8 cellular contexts compared by ENCODE assay signal in genomic region chr18:58046087-58046793, GRCh38. TPM values are rescaled to one million over a fixed set of nuclear protein-coding genes. Genes with fewer than 3 reads are reported as not detected.
DNase-seq lines count a peak whose midpoint lies in the region; ATAC-seq and TF ChIP-seq lines count a peak whose summit lies in the region.

No MANE protein-coding gene starts in this region.

- peak overlapping the region; percentile 86; the same call in 1 of the 2 replicates for H2AFZ ChIP-seq in PC-9

- no peaks in the 10 kb centered on the region for H4K20me1 ChIP-seq in PC-9 (ENCODE audit: insufficient read depth)

- no peak for TF ChIP-seq CTCF in PC-9 (conservative IDR thresholded peaks at IDR 0.05)
- no peak for TF ChIP-seq CTCF in epithelial cell of proximal tubule (conservative IDR thresholded peaks at IDR 0.05; ENCODE audit: low read depth, low read length)
- TF ChIP-seq CTCF in prostate gland (IDR thresholded peaks at IDR 0.05) = no peak

- peaks cover 25% of the 10 kb centered on the region; the same call in 1 of the 2 replicates for H3F3A ChIP-seq in PC-9 (ENCODE audit: insufficient read depth, low read depth)

- POLR2A ChIA-PET in PC-9 (lab: Charles Lee; ENCODE audit: unreplicated experiment) = interaction anchor here (0.6 kb wide), 1 partner anchor 78 kb away, joined by 3 read pairs; no protein-coding TSS in a partner anchor

- peak overlapping the region; percentile 77 for H3K27ac ChIP-seq in PC-9
- H3K27ac ChIP-seq in prostate gland = peak overlapping the region; percentile 89 to 93

- H3K4me1 ChIP-seq in PC-9 (replicated peaks; ENCODE audit: insufficient read depth) = peaks cover 33% of the 10 kb centered on the region
- H3K4me1 ChIP-seq in prostate gland (replicated peaks) = peaks cover 5% of the 10 kb centered on the region

- BruUV-seq in PC-9 (replicated peaks; lab: Mats Ljungman, UMichigan) = TSS peak; percentile 29

- CTCF ChIA-PET in PC-9 (lab: Charles Lee) = interaction anchor here (1.0 kb wide), 1 partner anchor 76 kb away, joined by 5 read pairs; no protein-coding TSS in a partner anchor

- intact Hi-C loops in PC-9 (cut with micrococcal nuclease; ENCODE audit: unreplicated experiment) = loop anchor here (10.0 kb wide), 1 partner anchor 449 kb away; no protein-coding TSS in a partner anchor
- intact Hi-C loops in prostate gland (cut with DNase I) = loop anchor here (10.0 kb wide), 3 partner anchors 269 to 719 kb away; no protein-coding TSS in a partner anchor

- H3K27me3 ChIP-seq in PC-9 (ENCODE audit: insufficient read depth, low read depth) = no peaks in the 10 kb centered on the region
- H3K27me3 ChIP-seq in prostate gland (replicated peaks; ENCODE audit: insufficient read depth) = no peaks in the 10 kb centered on the region

- H3K9me3 ChIP-seq in PC-9 (ENCODE audit: insufficient read depth, low read depth) = no peaks in the 10 kb centered on the region
- H3K9me3 ChIP-seq in prostate gland = no peaks in the 10 kb centered on the region

- peak overlapping the region; percentile 81 for H3K4me2 ChIP-seq in PC-9

- DNase-seq in DMS 273 (lab: John Stamatoyannopoulos, UW; ENCODE audit: unreplicated experiment) (peak; percentile 29), DMS 273 treated with DMSO at 0.1 percent for 48 hours (lab: John Stamatoyannopoulos, UW) (no peak), PC-9 (peak in 1 of 2 experiments; percentile 56), epithelial cell of proximal tubule (ENCODE audit: low read depth) (no peak), prostate gland (ENCODE audit: low spot score) (peak; percentile 27)
- DNase-seq in effector CD8-positive, alpha-beta T cell (lab: John Stamatoyannopoulos, UW) = no peak

- H3K36me3 ChIP-seq in PC-9 (ENCODE audit: low read depth) = peaks cover 7% of the 10 kb centered on the region; the same call in 1 of the 2 replicates
- no peaks in the 10 kb centered on the region for H3K36me3 ChIP-seq in prostate gland

- no peak for TF ChIP-seq POLR2A in prostate gland (IDR thresholded peaks at IDR 0.05)

- peak overlapping the region; percentile 91 for H3K4me3 ChIP-seq in PC-9
- H3K4me3 ChIP-seq in epithelial cell of proximal tubule (ENCODE audit: low read depth, low read length) = peak overlapping the region; percentile 66
- H3K4me3 ChIP-seq in prostate gland = peak overlapping the region; percentile 89 to 98

- 7% methylated on average over 9 of the region's 9 CpGs for WGBS in prostate gland

- H3K9me2 ChIP-seq in PC-9 (ENCODE audit: insufficient read depth) = no peaks in the 10 kb centered on the region

- peaks cover 69% of the 10 kb centered on the region for H3K79me2 ChIP-seq in PC-9 (ENCODE audit: low read depth)

- ATAC-seq in GM18867 (IDR thresholded peaks at IDR 0.05; ENCODE audit: unreplicated experiment) = no peak
- no peak for ATAC-seq in HG03108 (IDR thresholded peaks at IDR 0.05; ENCODE audit: unreplicated experiment)

RNA-seq across cellular contexts. Expression of gene NEDD4L, which starts 2.2 kb away (rescaled TPM):
- 57.4 and 58.9 TPM in 2 replicates for total RNA-seq in PC-9 (2021)
- total RNA-seq in epithelial cell of proximal tubule = 77.6 and 95.9 TPM in 2 replicates
- total RNA-seq in prostate gland = 100 to 1,000 TPM; 280 to 420 TPM

Comparison
In these comparisons a context has a peak if more than half of its experiments do, and no peak if none do; other contexts are left out.
1. DNase-seq: peak in DMS 273 (single experiment) and prostate gland (single experiment); none in DMS 273 treated with DMSO at 0.1 percent for 48 hours (single experiment), epithelial cell of proximal tubule (single experiment) and effector CD8-positive, alpha-beta T cell (single experiment).
2. Peak in every context shown above with its lines, with median percentiles within 50 percentile points of each other: H3K4me3 ChIP-seq.